ENCODE assay signal across 8 cellular contexts in genomic region chr2:27428978-27429541, GRCh38. TPM values are rescaled to one million over a fixed set of nuclear protein-coding genes. Genes with fewer than 3 reads are reported as not detected.
A peak's percentile ranks its signal among the peaks of the same experiment; 100 is the strongest.
DNase-seq lines count a peak whose midpoint lies in the region; ATAC-seq and FAIRE-seq lines count a peak whose summit lies in the region.

No MANE protein-coding gene starts in this region.

- no peaks in the 10 kb centered on the region for H3K27me3 Mint-ChIP-seq in CD4-positive, alpha-beta memory T cell
- H3K27me3 Mint-ChIP-seq in activated T-cell treated with anti-CD3 and anti-CD28 coated beads, Interleukin-2, amount 50 U/mL, for 24 hours, result no peaks in the 10 kb centered on the region

- no peaks in the 10 kb centered on the region for H3K9me3 Mint-ChIP-seq in CD4-positive, alpha-beta memory T cell
- no peaks in the 10 kb centered on the region for H3K9me3 Mint-ChIP-seq in activated T-cell treated with anti-CD3 and anti-CD28 coated beads, Interleukin-2, amount 50 U/mL, for 24 hours

- peak in 4 of 5 donors; percentile 57 to 71 (median 64) for DNase-seq in CD4-positive, alpha-beta memory T cell
- DNase-seq in GM19239 (ENCODE audit: insufficient read length, low spot score) (peak; percentile 81), NT2/D1 (ENCODE audit: low read depth, low spot score) (peak; percentile 69)
- DNase-seq in activated T-cell treated with anti-CD3 and anti-CD28 coated beads, Interleukin-2, amount 50 U/mL, for 24 hours, result peak; percentile 82
- peak; percentile 44 for DNase-seq in stimulated activated CD8-positive, alpha-beta memory T cell treated with anti-CD3 and anti-CD28 coated beads, Interleukin-7, amount 100 ng/mL, for 24 hours (ENCODE audit: low read depth)

- H3K9me3 ChIP-seq in CD4-positive, alpha-beta memory T cell (ENCODE audit: control insufficient read depth in 1 of 2, low read length in 2 of 2), result no peaks in the 10 kb centered on the region
- H3K9me3 ChIP-seq in NT2/D1 (ENCODE audit: insufficient read depth, low read length), result no peaks in the 10 kb centered on the region
- no peaks in the 10 kb centered on the region for H3K9me3 ChIP-seq in esophagus (ENCODE audit: control insufficient read depth in 2 of 2, insufficient read depth in 1 of 2, low read depth in 1 of 2, low read length in 1 of 2)
- H3K9me3 ChIP-seq in muscle layer of duodenum (ENCODE audit: control insufficient read depth in 1 of 2, low read length in 2 of 2), result no peaks in the 10 kb centered on the region

- H3K4me3 Mint-ChIP-seq in CD4-positive, alpha-beta memory T cell, result peak overlapping the region; percentile 96 to 100 (median 98)
- H3K4me3 Mint-ChIP-seq in activated T-cell treated with anti-CD3 and anti-CD28 coated beads, Interleukin-2, amount 50 U/mL, for 24 hours, result peak overlapping the region; percentile 99

- H3K4me1 Mint-ChIP-seq in CD4-positive, alpha-beta memory T cell, result peaks cover 28 to 50% (median 37%) of the 10 kb centered on the region in 4 donors
- H3K4me1 Mint-ChIP-seq in activated T-cell treated with anti-CD3 and anti-CD28 coated beads, Interleukin-2, amount 50 U/mL, for 24 hours (ENCODE audit: low read depth), result peaks cover 35% of the 10 kb centered on the region

- CTCF ChIA-PET in CD4-positive, alpha-beta memory T cell (lab: Charles Lee; ENCODE audit: partially characterized antibody), result interaction anchor here (0.6 to 3.7 kb wide), 6 partner anchors 19 to 175 kb away, joined by 3 to 12 read pairs (median 3); partner anchors contain the start of genes EIF2B4, PPM1G and SNX17

- H3K27ac Mint-ChIP-seq in CD4-positive, alpha-beta memory T cell, result peak overlapping the region; percentile 92 to 98 (median 98)
- peak overlapping the region; percentile 97 for H3K27ac Mint-ChIP-seq in activated T-cell treated with anti-CD3 and anti-CD28 coated beads, Interleukin-2, amount 50 U/mL, for 24 hours

- H3K27ac ChIP-seq in CD4-positive, alpha-beta memory T cell (ENCODE audit: low read depth, low read length), result peak overlapping the region; percentile 93
- H3K27ac ChIP-seq in esophagus (ENCODE audit: low read depth in 2 of 2, low read length in 1 of 2) (peak overlapping the region; percentile 99 to 100), muscle layer of duodenum (ENCODE audit: low read length) (peak overlapping the region; percentile 85)

- peaks cover 45% of the 10 kb centered on the region for H3K4me1 ChIP-seq in CD4-positive, alpha-beta memory T cell (ENCODE audit: insufficient read depth, low read length)
- H3K4me1 ChIP-seq in NT2/D1 (ENCODE audit: insufficient read depth, insufficient read length) (peaks cover 2% of the 10 kb centered on the region), esophagus (ENCODE audit: control insufficient read depth in 2 of 2, insufficient read depth in 2 of 2, low read length in 1 of 2) (peaks cover 0 to 2% of the 10 kb centered on the region in 2 donors), muscle layer of duodenum (ENCODE audit: control insufficient read depth in 1 of 2, insufficient read depth in 2 of 2, low read length in 2 of 2) (peaks cover 8 to 37% of the 10 kb centered on the region in 2 donors)

- WGBS in esophagus, 2 donors, result 1% methylated on average over 42 to 51 of the region's 51 CpGs

- intact Hi-C loops in CD4-positive, alpha-beta memory T cell (cut with micrococcal nuclease), result loop anchor here (1.0 to 5.0 kb wide), 8 partner anchors 20 to 342 kb away; partner anchors contain the start of genes ATRAID, EIF2B4, GTF3C2 and KHK

- FAIRE-seq in GM19239 (lab: Jason Lieb, UNC), result peak; percentile 53

- H3K36me3 Mint-ChIP-seq in CD4-positive, alpha-beta memory T cell, result peaks cover 10 to 32% of the 10 kb centered on the region in 2 donors
- peaks cover 38% of the 10 kb centered on the region for H3K36me3 Mint-ChIP-seq in activated T-cell treated with anti-CD3 and anti-CD28 coated beads, Interleukin-2, amount 50 U/mL, for 24 hours (ENCODE audit: low read depth)

- H3K9ac ChIP-seq in NT2/D1 (ENCODE audit: insufficient read length, low read depth), result peak overlapping the region; percentile 95

- H3K4me3 ChIP-seq in CD4-positive, alpha-beta memory T cell (ENCODE audit: low read length in 2 of 2), result peak overlapping the region; percentile 64 to 76
- H3K4me3 ChIP-seq in NT2/D1 (ENCODE audit: insufficient read length, low read depth) (peak overlapping the region; percentile 79), esophagus (ENCODE audit: low read depth in 1 of 2, low read length in 2 of 2) (peak overlapping the region; percentile 78 to 90), muscle layer of duodenum (ENCODE audit: low read depth in 1 of 2, low read length in 2 of 2) (peak overlapping the region; percentile 82 to 88)

- POLR2A ChIA-PET in CD4-positive, alpha-beta memory T cell (lab: Charles Lee; ENCODE audit: partially characterized antibody), result interaction anchor here (0.6 to 4.7 kb wide), 18 partner anchors 8 to 1441 kb away, joined by 3 to 82 read pairs (median 8); partner anchors contain the start of genes AGBL5, CCDC121, EIF2B4 and GPN1

- peaks cover 11% of the 10 kb centered on the region for H3K36me3 ChIP-seq in CD4-positive, alpha-beta memory T cell (ENCODE audit: insufficient read depth, low read length)
- H3K36me3 ChIP-seq in NT2/D1 (ENCODE audit: insufficient read depth, insufficient read length, low read length) (peaks cover 11% of the 10 kb centered on the region), esophagus (ENCODE audit: control insufficient read depth in 2 of 2, insufficient read depth in 2 of 2, low read length in 1 of 2) (peaks cover under 1 to 6% of the 10 kb centered on the region in 2 donors), muscle layer of duodenum (ENCODE audit: control insufficient read depth in 1 of 2, insufficient read depth in 2 of 2, low read length in 2 of 2) (peaks cover 10 to 15% of the 10 kb centered on the region in 2 donors)

- peak; percentile 73 for ATAC-seq in HG03432 (IDR thresholded peaks at IDR 0.05; ENCODE audit: unreplicated experiment)

- H3K27me3 ChIP-seq in CD4-positive, alpha-beta memory T cell (ENCODE audit: insufficient read depth, low read length), result no peaks in the 10 kb centered on the region
- no peaks in the 10 kb centered on the region for H3K27me3 ChIP-seq in NT2/D1 (ENCODE audit: insufficient read depth, insufficient read length)
- H3K27me3 ChIP-seq in esophagus (ENCODE audit: control insufficient read depth in 1 of 2, insufficient read depth in 2 of 2, low read length in 2 of 2), result no peaks in the 10 kb centered on the region
- H3K27me3 ChIP-seq in muscle layer of duodenum (ENCODE audit: low read depth, low read length), result no peaks in the 10 kb centered on the region

RNA-seq across cellular contexts. Expression of gene NRBP1, which starts 0.6 kb away (rescaled TPM):
- total RNA-seq in CD4-positive, alpha-beta memory T cell, result 100 to 1,000 TPM; 115 to 119 TPM
- 100 to 1,000 TPM; 118 to 125 TPM for polyA plus RNA-seq in CD4-positive, alpha-beta memory T cell
- polyA plus RNA-seq in esophagus, result 10 to 100 TPM; 51.9 to 95.7 TPM

RNA-seq across cellular contexts. Expression of gene KRTCAP3, which starts 13.1 kb away (rescaled TPM):
- 10 to 100 TPM; 23.6 to 23.9 TPM for total RNA-seq in CD4-positive, alpha-beta memory T cell
- polyA plus RNA-seq in CD4-positive, alpha-beta memory T cell, result 1 to 10 TPM; 1.8 to 9.4 TPM
- polyA plus RNA-seq in esophagus, result 10 to 100 TPM; 21.0 to 30.3 TPM

RNA-seq across cellular contexts. Expression of gene PPM1G, which starts 19.7 kb away (rescaled TPM):
- 10 to 100 TPM; 53.8 to 56.1 TPM for total RNA-seq in CD4-positive, alpha-beta memory T cell
- 10 to 100 TPM; 76.7 to 99.4 TPM for polyA plus RNA-seq in CD4-positive, alpha-beta memory T cell
- polyA plus RNA-seq in esophagus, result 10 to 100 TPM; 40.3 to 65.0 TPM

RNA-seq across cellular contexts. Expression of gene ZNF513, which starts 48.5 kb away (rescaled TPM):
- 10 to 100 TPM; 17.6 to 20.1 TPM for total RNA-seq in CD4-positive, alpha-beta memory T cell
- polyA plus RNA-seq in CD4-positive, alpha-beta memory T cell, result 1 to 10 TPM; 3.7 to 6.3 TPM
- 10 to 100 TPM; 20.0 to 34.5 TPM for polyA plus RNA-seq in esophagus

RNA-seq across cellular contexts. Expression of gene SNX17, which starts 58.6 kb away (rescaled TPM):
- 100 to 1,000 TPM; 122 to 130 TPM for total RNA-seq in CD4-positive, alpha-beta memory T cell
- 100 to 1,000 TPM; 178 to 304 TPM for polyA plus RNA-seq in CD4-positive, alpha-beta memory T cell
- polyA plus RNA-seq in esophagus, result 10 to 100 TPM; 36.9 to 61.7 TPM

Comparison
In these comparisons a context has a peak if more than half of its experiments do, and no peak if none do; other contexts are left out.
1. Peak in every context shown above with its lines: DNase-seq, ATAC-seq, H3K4me3 ChIP-seq and H3K27ac ChIP-seq.